2 cellular contexts compared by ENCODE assay signal in genomic region chr1:6334261-6334993, GRCh38.
TF ChIP-seq lines count a peak whose summit lies in the region.

No MANE protein-coding gene starts in this region.

TF ChIP-seq in HEK293, 187 proteins besides CTCF, POLR2A, EP300 and RAD21 (continued from another document):
- TF ChIP-seq ZNF629 (tag by site-specific recombination; IDR thresholded peaks at IDR 0.05) (no peak), ZNF121 (tag by site-specific recombination; IDR thresholded peaks at IDR 0.05) (0 out of 2 replicates have a peak, but pooled peaks have one; percentile 8), ZNF10 (tag by site-specific recombination; IDR thresholded peaks at IDR 0.05) (no peak), ZNF354C (tag by site-specific recombination; IDR thresholded peaks at IDR 0.05; ENCODE audit: borderline replicate concordance, low read depth) (no peak), SETDB1 (IDR thresholded peaks at IDR 0.05; ENCODE audit: insufficient read length, low read length) (no peak), GLIS2 (tag by site-specific recombination; IDR thresholded peaks at IDR 0.05) (0 out of 2 replicates have a peak, but pooled peaks have one; percentile 19)
- TF ChIP-seq, protein P1, sequence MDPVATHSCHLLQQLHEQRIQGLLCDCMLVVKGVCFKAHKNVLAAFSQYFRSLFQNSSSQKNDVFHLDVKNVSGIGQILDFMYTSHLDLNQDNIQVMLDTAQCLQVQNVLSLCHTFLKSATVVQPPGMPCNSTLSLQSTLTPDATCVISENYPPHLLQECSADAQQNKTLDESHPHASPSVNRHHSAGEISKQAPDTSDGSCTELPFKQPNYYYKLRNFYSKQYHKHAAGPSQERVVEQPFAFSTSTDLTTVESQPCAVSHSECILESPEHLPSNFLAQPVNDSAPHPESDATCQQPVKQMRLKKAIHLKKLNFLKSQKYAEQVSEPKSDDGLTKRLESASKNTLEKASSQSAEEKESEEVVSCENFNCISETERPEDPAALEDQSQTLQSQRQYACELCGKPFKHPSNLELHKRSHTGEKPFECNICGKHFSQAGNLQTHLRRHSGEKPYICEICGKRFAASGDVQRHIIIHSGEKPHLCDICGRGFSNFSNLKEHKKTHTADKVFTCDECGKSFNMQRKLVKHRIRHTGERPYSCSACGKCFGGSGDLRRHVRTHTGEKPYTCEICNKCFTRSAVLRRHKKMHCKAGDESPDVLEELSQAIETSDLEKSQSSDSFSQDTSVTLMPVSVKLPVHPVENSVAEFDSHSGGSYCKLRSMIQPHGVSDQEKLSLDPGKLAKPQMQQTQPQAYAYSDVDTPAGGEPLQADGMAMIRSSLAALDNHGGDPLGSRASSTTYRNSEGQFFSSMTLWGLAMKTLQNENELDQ (tag by site-specific recombination; IDR thresholded peaks at IDR 0.05; ENCODE audit: low read depth): no peak

TF ChIP-seq in K562, 482 proteins besides CTCF, POLR2A, EP300 and RAD21:
- TF ChIP-seq, protein P2, sequence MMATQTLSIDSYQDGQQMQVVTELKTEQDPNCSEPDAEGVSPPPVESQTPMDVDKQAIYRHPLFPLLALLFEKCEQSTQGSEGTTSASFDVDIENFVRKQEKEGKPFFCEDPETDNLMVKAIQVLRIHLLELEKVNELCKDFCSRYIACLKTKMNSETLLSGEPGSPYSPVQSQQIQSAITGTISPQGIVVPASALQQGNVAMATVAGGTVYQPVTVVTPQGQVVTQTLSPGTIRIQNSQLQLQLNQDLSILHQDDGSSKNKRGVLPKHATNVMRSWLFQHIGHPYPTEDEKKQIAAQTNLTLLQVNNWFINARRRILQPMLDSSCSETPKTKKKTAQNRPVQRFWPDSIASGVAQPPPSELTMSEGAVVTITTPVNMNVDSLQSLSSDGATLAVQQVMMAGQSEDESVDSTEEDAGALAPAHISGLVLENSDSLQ (IDR thresholded peaks at IDR 0.05): no peak
- TF ChIP-seq BCOR (IDR thresholded peaks at IDR 0.05) (peak; percentile 68; the same call in 1 of the 2 replicates), ZFP36 (IDR thresholded peaks at IDR 0.05; ENCODE audit: low read depth, low read length, partially characterized antibody) (peak; percentile 72)
